ENCODE assay signal across 1 cellular context in genomic region chr7:65872776-65873581, GRCh38.
TF ChIP-seq lines count a peak whose summit lies in the region.

Gene VKORC1L1 (plus strand): TSS chr7:65873074. CDS start chr7:65873372, 298 bp downstream.

TF ChIP-seq in HepG2, 621 proteins besides CTCF, POLR2A, EP300 and RAD21 (continued from another document):
- TF ChIP-seq AKNA (CRISPR knock-in tag; IDR thresholded peaks at IDR 0.05; ENCODE audit: borderline replicate concordance) (no peak), ZNF674 (CRISPR knock-in tag; IDR thresholded peaks at IDR 0.05; ENCODE audit: low read depth) (no peak), ZNF446 (CRISPR knock-in tag; IDR thresholded peaks at IDR 0.05) (0 out of 2 replicates have a peak, but pooled peaks have one; percentile 26), ZFP82 (CRISPR knock-in tag; IDR thresholded peaks at IDR 0.05; ENCODE audit: borderline replicate concordance) (no peak), ZFP37 (CRISPR knock-in tag; IDR thresholded peaks at IDR 0.05; ENCODE audit: borderline replicate concordance) (no peak), ZNF687 (CRISPR knock-in tag; IDR thresholded peaks at IDR 0.05) (peak; percentile 67), SRF (IDR thresholded peaks at IDR 0.05; ENCODE audit: low read depth, low read length) (peak; percentile 68; the same call in 1 of the 2 replicates), MIER2 (CRISPR knock-in tag; IDR thresholded peaks at IDR 0.05) (no peak)
- TF ChIP-seq, protein P1, sequence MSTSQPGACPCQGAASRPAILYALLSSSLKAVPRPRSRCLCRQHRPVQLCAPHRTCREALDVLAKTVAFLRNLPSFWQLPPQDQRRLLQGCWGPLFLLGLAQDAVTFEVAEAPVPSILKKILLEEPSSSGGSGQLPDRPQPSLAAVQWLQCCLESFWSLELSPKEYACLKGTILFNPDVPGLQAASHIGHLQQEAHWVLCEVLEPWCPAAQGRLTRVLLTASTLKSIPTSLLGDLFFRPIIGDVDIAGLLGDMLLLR (CRISPR knock-in tag; IDR thresholded peaks at IDR 0.05), result peak; percentile 61; the same call in 1 of the 2 replicates
